Comparison of ENCODE assay signal across 15 cellular contexts in the genomic region with DNA sequence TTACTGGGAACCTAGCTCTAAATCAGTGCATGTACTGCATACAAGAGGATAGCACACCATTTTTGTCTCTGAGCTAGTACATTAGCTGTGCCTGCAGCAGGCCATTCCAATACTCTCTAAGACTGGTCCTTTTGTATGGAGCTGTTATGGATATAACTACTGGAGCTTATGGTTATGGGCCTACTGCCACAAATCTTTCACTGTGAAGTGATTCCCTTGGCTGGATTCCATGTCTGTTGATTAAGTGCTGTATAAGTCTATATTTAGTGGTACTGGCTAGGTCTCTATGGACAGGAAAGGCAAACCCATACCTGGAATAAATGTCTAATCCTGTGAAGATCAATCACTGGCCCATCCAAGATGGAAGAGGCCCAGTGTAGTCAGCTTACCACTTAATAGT.
"Had no signal": no experiment of that assay in that cellular context is flagged by ENCODE, and none has a peak within 500 bp of the region (broad histone marks: within the 10 kb centered on the region; RNA-seq: fewer than 3 reads in every experiment).

No MANE protein-coding gene starts in this region.

- ATAC-seq: activated naive CD8-positive, alpha-beta T cell treated with anti-CD3 and anti-CD28 coated beads, Interleukin-2, amount 50 U/mL, for 24 hours; activated T-helper 17 cell treated with anti-CD3 and anti-CD28 coated beads, Interleukin-2, amount 50 U/mL, for 72 hours; left colon; stimulated activated effector memory CD8-positive, alpha-beta T cell treated with anti-CD3 and anti-CD28 coated beads, Interleukin-12 subunit alpha, Interleukin-12 subunit beta, amount 100 ng/mL, for 72 hours; upper lobe of right lung had no signal

- H3K27ac ChIP-seq: ovary, thoracic aorta, upper lobe of right lung had no signal

- H3K9me3 ChIP-seq: ovary, thoracic aorta, upper lobe of right lung had no signal

- DNase-seq: activated CD4-positive, alpha-beta T cell treated with anti-CD3 and anti-CD28 coated beads, Interleukin-2, amount 50 U/mL, for 4 hours; activated CD4-positive, CD25-positive, alpha-beta regulatory T cell treated with anti-CD3 and anti-CD28 coated beads, Interleukin-2, amount 50 U/mL, for 72 hours; activated naive CD4-positive, alpha-beta T cell treated with anti-CD3 and anti-CD28 coated beads for 36 hours; activated naive CD8-positive, alpha-beta T cell treated with anti-CD3 and anti-CD28 coated beads, Interleukin-2, amount 50 U/mL, for 24 hours; aorta; endodermal cell; glutamatergic neuron; left colon; mammary epithelial cell; naive B cell; ovary; upper lobe of right lung had no signal

- H3K4me1 ChIP-seq: upper lobe of right lung had no signal

- H3K4me3 ChIP-seq: ovary, thoracic aorta, upper lobe of right lung had no signal

- H3K27me3 ChIP-seq: ovary, upper lobe of right lung had no signal

- H3K36me3 ChIP-seq: ovary, thoracic aorta, upper lobe of right lung had no signal
